In genomic region chr1:208221291-208221622, GRCh38 we compare ENCODE assay signal across 16 cellular contexts. TPM values are rescaled to one million over a fixed set of nuclear protein-coding genes. Genes with fewer than 3 reads are reported as not detected.
DNase-seq lines count a peak whose midpoint lies in the region; ATAC-seq and TF ChIP-seq lines count a peak whose summit lies in the region.
"Had no signal": no experiment of that assay in that cellular context is flagged by ENCODE, and none has a peak within 500 bp of the region (broad histone marks: within the 10 kb centered on the region; RNA-seq: fewer than 3 reads in every experiment).

No MANE protein-coding gene starts in this region.

- POLR2A ChIA-PET in RWPE1 (lab: Yijun Ruan, JAX; ENCODE audit: low non-redundant PET) = interaction anchor here (0.6 kb wide), 1 partner anchor 334 kb away, joined by 4 read pairs; no protein-coding TSS in a partner anchor

- ATAC-seq in gastroesophageal sphincter (no peak), gastrocnemius medialis (no peak)

- H3K79me2 ChIP-seq in GM23248 (ENCODE audit: insufficient read depth) = peaks cover 52% of the 10 kb centered on the region

- in situ Hi-C loops in GM23248 (cut with MboI) (no loop called here), gastrocnemius medialis (cut with MboI; ENCODE audit: low sequenced_read_pairs in 4 of 4) (no loop called here)

- H3F3A ChIP-seq in GM23248 (ENCODE audit: insufficient read depth) = peaks cover 23% of the 10 kb centered on the region; the same call in 1 of the 2 replicates

- H3K27ac ChIP-seq in GM23248 (no peak overlapping the region), RWPE1 (peak overlapping the region; percentile 93), gastroesophageal sphincter (peak overlapping the region; percentile 59 to 85 (median 73)), gastrocnemius medialis (peak overlapping the region; percentile 81 to 86 (median 84))
- H3K27ac ChIP-seq: hepatocyte had no signal

- no peak overlapping the region for H3K9ac ChIP-seq in GM23248

- H3K9me3 Mint-ChIP-seq in activated T-helper 1 cell treated with anti-CD3 and anti-CD28 coated beads, Interleukin-12 subunit alpha, Interleukin-12 subunit beta, Interleukin-2, Interleukin-4 antibody, amounts not matched to agents 30 ng/mL and 10 ng/mL and 1 ng/mL, durations not matched to agents 14 hours and 24 hours and 36 hours = no peaks in the 10 kb centered on the region
- H3K9me3 Mint-ChIP-seq: central memory CD8-positive, alpha-beta T cell had no signal

- no peaks in the 10 kb centered on the region for H3K27me3 ChIP-seq in GM23248 (replicated peaks; ENCODE audit: insufficient read depth)
- no peaks in the 10 kb centered on the region for H3K27me3 ChIP-seq in gastroesophageal sphincter
- H3K27me3 ChIP-seq in gastrocnemius medialis = no peaks in the 10 kb centered on the region
- H3K27me3 ChIP-seq: hepatocyte, uterus had no signal

- TF ChIP-seq POLR2A in gastroesophageal sphincter (IDR thresholded peaks at IDR 0.05) = no peak
- TF ChIP-seq POLR2A in gastrocnemius medialis (IDR thresholded peaks at IDR 0.05) = no peak

- peak overlapping the region; percentile 10 for H3K4me2 ChIP-seq in GM23248 (ENCODE audit: unreplicated experiment)
- H3K4me2 ChIP-seq: hepatocyte had no signal

- H3K9me3 ChIP-seq in GM23248 (ENCODE audit: low read depth) (no peaks in the 10 kb centered on the region), gastroesophageal sphincter (no peaks in the 10 kb centered on the region), gastrocnemius medialis (no peaks in the 10 kb centered on the region)
- H3K9me3 ChIP-seq: uterus had no signal

- H3K27me3 Mint-ChIP-seq in activated T-helper 1 cell treated with anti-CD3 and anti-CD28 coated beads, Interleukin-12 subunit alpha, Interleukin-12 subunit beta, Interleukin-2, Interleukin-4 antibody, amounts not matched to agents 30 ng/mL and 10 ng/mL and 1 ng/mL, durations not matched to agents 14 hours and 24 hours and 36 hours (ENCODE audit: insufficient read depth) = peaks cover 19% of the 10 kb centered on the region

- no peaks in the 10 kb centered on the region for H3K9me2 ChIP-seq in GM23248 (ENCODE audit: insufficient read depth)

- no peaks in the 10 kb centered on the region for H3K4me1 Mint-ChIP-seq in activated T-helper 1 cell treated with anti-CD3 and anti-CD28 coated beads, Interleukin-12 subunit alpha, Interleukin-12 subunit beta, Interleukin-2, Interleukin-4 antibody, amounts not matched to agents 30 ng/mL and 10 ng/mL and 1 ng/mL, durations not matched to agents 14 hours and 24 hours and 36 hours (ENCODE audit: low read depth)
- H3K4me1 Mint-ChIP-seq: central memory CD8-positive, alpha-beta T cell had no signal

- H3K4me3 Mint-ChIP-seq in activated T-helper 1 cell treated with anti-CD3 and anti-CD28 coated beads, Interleukin-12 subunit alpha, Interleukin-12 subunit beta, Interleukin-2, Interleukin-4 antibody, amounts not matched to agents 30 ng/mL and 10 ng/mL and 1 ng/mL, durations not matched to agents 14 hours and 24 hours and 36 hours = no peak overlapping the region
- H3K4me3 Mint-ChIP-seq: central memory CD8-positive, alpha-beta T cell had no signal

- CTCF ChIA-PET in RWPE1 (lab: Yijun Ruan, JAX) = interaction anchor here (0.5 to 2.9 kb wide), 4 partner anchors 17 to 135 kb away, joined by 4 to 13 read pairs (median 6); partner anchors contain the start of gene PLXNA2

- no peak overlapping the region for H2AFZ ChIP-seq in GM23248
- H2AFZ ChIP-seq: hepatocyte had no signal

- no peaks in the 10 kb centered on the region for H3K36me3 Mint-ChIP-seq in activated T-helper 1 cell treated with anti-CD3 and anti-CD28 coated beads, Interleukin-12 subunit alpha, Interleukin-12 subunit beta, Interleukin-2, Interleukin-4 antibody, amounts not matched to agents 30 ng/mL and 10 ng/mL and 1 ng/mL, durations not matched to agents 14 hours and 24 hours and 36 hours (ENCODE audit: low read depth)

- H3K4me3 ChIP-seq in GM23248 = no peak overlapping the region
- no peak overlapping the region for H3K4me3 ChIP-seq in gastroesophageal sphincter
- no peak overlapping the region for H3K4me3 ChIP-seq in gastrocnemius medialis
- H3K4me3 ChIP-seq: hepatocyte, uterus had no signal

- H3K27ac Mint-ChIP-seq in activated T-helper 1 cell treated with anti-CD3 and anti-CD28 coated beads, Interleukin-12 subunit alpha, Interleukin-12 subunit beta, Interleukin-2, Interleukin-4 antibody, amounts not matched to agents 30 ng/mL and 10 ng/mL and 1 ng/mL, durations not matched to agents 14 hours and 24 hours and 36 hours = no peak overlapping the region

- TF ChIP-seq CTCF in RWPE1 (conservative IDR thresholded peaks at IDR 0.05; ENCODE audit: low read depth) = no peak
- TF ChIP-seq CTCF in gastroesophageal sphincter (IDR thresholded peaks at IDR 0.05) = no peak
- no peak for TF ChIP-seq CTCF in gastrocnemius medialis (IDR thresholded peaks at IDR 0.05 in 4 of 5, conservative IDR thresholded peaks at IDR 0.05 in 1 of 5)

- intact Hi-C loops in gastrocnemius medialis (cut with DNase I; ENCODE audit: low total_unique reads) = no loop called here
- intact Hi-C loops in activated T-helper 1 cell treated with anti-CD3 and anti-CD28 coated beads, Interleukin-12 subunit alpha, Interleukin-12 subunit beta, Interleukin-2, Interleukin-4 antibody, amounts not matched to agents 30 ng/mL and 10 ng/mL and 1 ng/mL, durations not matched to agents 14 hours and 24 hours and 36 hours (cut with micrococcal nuclease) = no loop called here

- TF ChIP-seq EP300 in gastroesophageal sphincter (IDR thresholded peaks at IDR 0.05) = no peak

- H3K4me1 ChIP-seq in GM23248 (ENCODE audit: insufficient read depth) = peaks cover 54% of the 10 kb centered on the region
- H3K4me1 ChIP-seq in gastroesophageal sphincter = peaks cover 18 to 94% (median 56%) of the 10 kb centered on the region in 3 donors
- H3K4me1 ChIP-seq in gastrocnemius medialis = peaks cover 60 to 61% of the 10 kb centered on the region in 2 donors

- no peaks in the 10 kb centered on the region for H3K36me3 ChIP-seq in GM23248 (ENCODE audit: low read depth)
- peaks cover 0 to 17% of the 10 kb centered on the region in 2 donors for H3K36me3 ChIP-seq in gastroesophageal sphincter
- peaks cover 0 to 11% of the 10 kb centered on the region in 2 donors for H3K36me3 ChIP-seq in gastrocnemius medialis
- H3K36me3 ChIP-seq: uterus had no signal

- DNase-seq in GM23248 (no peak), RWPE1 (ENCODE audit: low spot score) (no peak), gastrocnemius medialis (no peak), GDM1 (lab: John Stamatoyannopoulos, UW) (no peak), iPS-NIHi11 (ENCODE audit: low spot score) (no peak)
- no peak for DNase-seq in activated CD4-positive, alpha-beta T cell treated with anti-CD3 and anti-CD28 coated beads, Interleukin-2, amount 50 U/mL, for 4 hours
- no peak for DNase-seq in activated T-helper 1 cell treated with anti-CD3 and anti-CD28 coated beads, Interleukin-12 subunit alpha, Interleukin-12 subunit beta, Interleukin-2, Interleukin-4 antibody, amounts not matched to agents 30 ng/mL and 10 ng/mL and 1 ng/mL, durations not matched to agents 14 hours and 24 hours and 36 hours (ENCODE audit: low spot score)
- DNase-seq: effector CD8-positive, alpha-beta T cell; islet precursor cell; NCI-H2081 treated with DMSO at 0.1 percent for 48 hours; NCI-H526 treated with DMSO at 0.1 percent for 48 hours; stimulated activated naive CD4-positive, alpha-beta T cell treated with Interleukin-2 at 50 U/mL for 16 hours; uterus had no signal

- WGBS in GM23248 (ENCODE audit: low coverage in 1 of 2, low lambda C conversion rate in 2 of 2, missing lambda C conversion rate in 2 of 2), 2 experiments = 95 to 100% methylated on average over 1 of the region's 1 CpG
- no CpG with 5 or more reads among the region's 1 CpG for WGBS in gastroesophageal sphincter (ENCODE audit: low coverage in 1 of 2), 2 donors

- H4K20me1 ChIP-seq in GM23248 (ENCODE audit: insufficient read depth) = no peaks in the 10 kb centered on the region

RNA-seq across cellular contexts. Expression of gene PLXNA2, which starts 22.9 kb away (rescaled TPM):
- total RNA-seq in GM23248 (2014; rRNA removed; shearing (Covaris generic)) = 5.4 and 6.4 TPM in 2 replicates
- 3.5 and 3.7 TPM in 2 replicates for polyA plus RNA-seq in GM23248 (2016; fragmentation: Nextera tagmentation; extraction: Ambion mirVana)
- total RNA-seq in gastroesophageal sphincter (10 to 100 TPM; 12.5 to 38.3 (median 32.0) TPM), gastrocnemius medialis (10 to 100 TPM; 12.4 to 20.0 (median 16.2) TPM)
- 0.02 and 0.08 TPM in 2 replicates for total RNA-seq in activated T-helper 1 cell treated with anti-CD3 and anti-CD28 coated beads, Interleukin-12 subunit alpha, Interleukin-12 subunit beta, Interleukin-2, Interleukin-4 antibody, amounts not matched to agents 30 ng/mL and 10 ng/mL and 1 ng/mL, durations not matched to agents 14 hours and 24 hours and 36 hours
